1 cellular context compared by ENCODE assay signal in genomic region chr3:135989247-135989646, GRCh38.
TF ChIP-seq lines count a peak whose summit lies in the region.

No MANE protein-coding gene starts in this region.

TF ChIP-seq in SK-N-SH treated with all-trans-retinoic acid at 6 μM for 48 hours, 23 proteins besides CTCF, POLR2A, EP300 and RAD21 (continued from another document):
- TF ChIP-seq CSRNP3 (CRISPR knock-in tag; IDR thresholded peaks at IDR 0.05) (no peak), PATZ1 (CRISPR knock-in tag; IDR thresholded peaks at IDR 0.05; ENCODE audit: borderline replicate concordance) (no peak), ZNF70 (CRISPR knock-in tag; IDR thresholded peaks at IDR 0.05) (no peak), ISL1 (CRISPR knock-in tag; IDR thresholded peaks at IDR 0.05) (no peak), ARNTL (CRISPR knock-in tag; IDR thresholded peaks at IDR 0.05; ENCODE audit: borderline replicate concordance, low read depth) (no peak), CREB5 (CRISPR knock-in tag; IDR thresholded peaks at IDR 0.05; ENCODE audit: low read depth) (no peak), BACH2 (CRISPR knock-in tag; IDR thresholded peaks at IDR 0.05; ENCODE audit: borderline replicate concordance) (no peak), RARB (CRISPR knock-in tag; IDR thresholded peaks at IDR 0.05) (no peak), TOX (CRISPR knock-in tag; IDR thresholded peaks at IDR 0.05; ENCODE audit: borderline replicate concordance) (no peak), OSR1 (CRISPR knock-in tag; IDR thresholded peaks at IDR 0.05) (no peak), GLIS3 (CRISPR knock-in tag; IDR thresholded peaks at IDR 0.05) (no peak)
